Comparison of ENCODE assay signal across 8 cellular contexts in the genomic region with DNA sequence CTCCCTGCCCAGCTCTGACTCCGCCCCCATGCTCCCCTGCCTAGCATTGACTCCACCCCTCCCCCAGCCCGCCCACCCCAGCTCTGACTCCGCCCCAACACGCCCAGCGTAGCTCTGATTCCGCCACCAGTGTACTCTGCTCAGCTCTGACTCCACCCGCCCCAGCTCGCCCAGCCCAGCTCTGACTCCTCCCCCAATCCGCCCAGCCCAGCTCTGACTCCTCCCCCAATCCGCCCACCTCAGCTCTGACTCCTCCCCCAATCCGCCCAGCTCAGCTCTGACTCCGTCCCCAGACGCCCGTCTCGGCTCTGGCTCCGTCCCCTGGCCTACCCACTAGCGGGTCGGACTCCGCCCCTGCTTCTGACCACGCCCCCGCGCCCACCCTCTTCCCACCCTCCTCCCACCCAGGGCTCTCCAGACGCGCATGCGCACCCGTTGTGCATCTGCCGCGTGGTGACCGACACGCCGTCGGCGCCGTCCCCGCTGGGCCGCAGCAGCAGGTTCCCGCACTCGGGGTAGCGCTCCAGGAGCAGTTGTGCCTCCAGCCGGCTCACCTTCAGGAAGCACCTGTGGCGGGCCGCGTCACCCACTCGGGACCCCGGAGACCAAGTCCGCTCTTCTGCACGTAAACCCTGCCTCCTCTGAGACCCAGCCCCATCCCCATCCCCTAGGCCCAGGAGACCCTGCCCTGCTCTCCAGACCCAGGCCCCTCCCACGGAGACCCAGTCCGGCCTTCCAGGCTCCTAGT. TPM values are rescaled to one million over a fixed set of nuclear protein-coding genes. Genes with fewer than 3 reads are reported as not detected.
DNase-seq lines count a peak whose midpoint lies in the region; TF ChIP-seq lines count a peak whose summit lies in the region.

No MANE protein-coding gene starts in this region.

- no peak overlapping the region for H2BK15ac ChIP-seq in H9 (ENCODE audit: low read depth, low read length)

- no peaks in the 10 kb centered on the region for H3K79me1 ChIP-seq in H9 (ENCODE audit: insufficient read depth, low read depth, low read length, poor library complexity, severe bottlenecking)

- H3K9ac ChIP-seq in H9 (ENCODE audit: extremely low read depth, insufficient read length, low read length) (no peak overlapping the region), liver (ENCODE audit: low read depth in 1 of 2, low read length in 2 of 2) (peak overlapping the region in 1 of 2 donors; percentile 25)

- H3K9me3 Mint-ChIP-seq in H9, result no peaks in the 10 kb centered on the region

- H3K4me3 Mint-ChIP-seq in H9, result peak overlapping the region; percentile 80 to 87

- no peak overlapping the region for H2BK20ac ChIP-seq in H9 (ENCODE audit: low read depth, low read length, poor library complexity, severe bottlenecking)

- H3K27ac Mint-ChIP-seq in H9, result peak overlapping the region in 2 of 3 experiments; percentile 75 to 98; a peak in 2 of 7 replicates

- no peak overlapping the region for H3K56ac ChIP-seq in H9 (ENCODE audit: insufficient read length, low read depth, low read length)

- no peak overlapping the region for H3T11ph ChIP-seq in H9 (ENCODE audit: low read length)

- H3K27ac ChIP-seq in H9 (ENCODE audit: insufficient read length, low read depth, low read length), result no peak overlapping the region
- H3K27ac ChIP-seq in coronary artery, result no peak overlapping the region
- peak overlapping the region in 1 of 2 donors; percentile 7 for H3K27ac ChIP-seq in liver (ENCODE audit: low read depth in 1 of 2, low read length in 2 of 2)

- H2AK5ac ChIP-seq in H9 (ENCODE audit: insufficient read length, low read length), result no peak overlapping the region

- no peak for TF ChIP-seq RAD21 in liver (IDR thresholded peaks at IDR 0.05)

- no peak overlapping the region for H4K5ac ChIP-seq in H9 (ENCODE audit: insufficient read length, low read depth, low read length)

- DNase-seq in G401 (ENCODE audit: low spot score), result peak; percentile 99
- DNase-seq in H9, result peak; percentile 97
- DNase-seq in NCI-H1436 (lab: John Stamatoyannopoulos, UW), result peak; percentile 91
- DNase-seq in activated CD4-positive, alpha-beta T cell treated with anti-CD3 and anti-CD28 coated beads for 4 hours, result peak; percentile 96
- peak; percentile 94 for DNase-seq in coronary artery (ENCODE audit: low spot score)
- DNase-seq in stimulated activated CD4-positive, alpha-beta T cell treated with anti-CD3 and anti-CD28 coated beads, Interleukin-2, amount 100 ng/mL, for 4 hours (ENCODE audit: low read depth), result peak; percentile 99
- DNase-seq in SHP77 (lab: John Stamatoyannopoulos, UW), result no peak

- no peak overlapping the region for H2BK12ac ChIP-seq in H9 (ENCODE audit: insufficient read length, low read depth, low read length)

- no peak overlapping the region for H4K91ac ChIP-seq in H9 (ENCODE audit: insufficient read length, low read depth, low read length)

- H3K4ac ChIP-seq in H9 (ENCODE audit: low read depth, low read length), result no peak overlapping the region

- no peak for TF ChIP-seq CTCF in H9 (conservative IDR thresholded peaks at IDR 0.05)
- no peak for TF ChIP-seq CTCF in coronary artery (IDR thresholded peaks at IDR 0.05)
- TF ChIP-seq CTCF in liver (IDR thresholded peaks at IDR 0.05; ENCODE audit: low read depth, low read length, missing input control), result no peak

- H3K23me2 ChIP-seq in H9 (ENCODE audit: insufficient read length, low read depth, low read length, poor library complexity, severe bottlenecking), result peaks cover 9% of the 10 kb centered on the region

- H3K18ac ChIP-seq in H9 (ENCODE audit: insufficient read length, low read depth, low read length), result no peak overlapping the region

- H2BK5ac ChIP-seq in H9 (ENCODE audit: insufficient read length, low read length), result no peak overlapping the region

- no peak overlapping the region for H4K8ac ChIP-seq in H9 (replicated peaks; ENCODE audit: insufficient read length, low read depth, low read length)

- H3K4me1 ChIP-seq in H9 (ENCODE audit: insufficient read depth, low read length) (peaks cover 2% of the 10 kb centered on the region; the same call in 1 of the 2 replicates), liver (ENCODE audit: control insufficient read depth in 4 of 4, insufficient read depth in 4 of 4, low read length in 3 of 4) (peaks cover 3 to 12% (median 8%) of the 10 kb centered on the region in 4 donors)

- no CpG with 5 or more reads among the region's 49 CpGs for WGBS in H9 (ENCODE audit: extremely low coverage, insufficient read length, low lambda C conversion rate)
- 19% methylated on average over 48 of the region's 49 CpGs for WGBS in liver

- peaks cover 2 to 19% (median 9%) of the 10 kb centered on the region in 3 experiments for H3K36me3 Mint-ChIP-seq in H9 (ENCODE audit: insufficient read depth in 1 of 3, low read depth in 3 of 3)

- in situ Hi-C loops in G401 (cut with HindIII; ENCODE audit: low sequenced_read_pairs), result no loop called here

- H3K4me3 ChIP-seq in coronary artery (peak overlapping the region; percentile 63), liver (ENCODE audit: low read depth in 1 of 3, low read length in 3 of 3) (peak overlapping the region in 1 of 3 donors; percentile 43)

- H3K27me3 Mint-ChIP-seq in H9 (ENCODE audit: low read depth), result peaks cover 2% of the 10 kb centered on the region; the same call in 1 of the 2 replicates

- no peak overlapping the region for H2BK120ac ChIP-seq in H9 (ENCODE audit: low read depth, low read length, poor library complexity, severe bottlenecking)

- H3K27me3 ChIP-seq in H9 (ENCODE audit: insufficient read depth, low read length), result no peaks in the 10 kb centered on the region
- H3K27me3 ChIP-seq in liver (ENCODE audit: control insufficient read depth in 4 of 4, insufficient read depth in 4 of 4, low read length in 3 of 4), result no peaks in the 10 kb centered on the region

- H3K14ac ChIP-seq in H9 (ENCODE audit: insufficient read depth, low read length), result peak overlapping the region; percentile 13; the same call in 1 of the 2 replicates

- no peaks in the 10 kb centered on the region for H4K20me1 ChIP-seq in H9 (ENCODE audit: control insufficient read depth, insufficient read depth, insufficient read length)

- H2AFZ ChIP-seq in H9 (ENCODE audit: low read length), result no peak overlapping the region

- H3K9me3 ChIP-seq in H9 (ENCODE audit: control insufficient read depth, low read depth, low read length) (no peaks in the 10 kb centered on the region), liver (ENCODE audit: control insufficient read depth in 4 of 4, low read length in 3 of 4) (no peaks in the 10 kb centered on the region)

- peaks cover 10 to 15% of the 10 kb centered on the region in 2 experiments for H3K4me1 Mint-ChIP-seq in H9

- peak overlapping the region; percentile 74 for H3K4me2 ChIP-seq in H9 (ENCODE audit: insufficient read depth, insufficient read length, low read length)

- peaks cover 0 to 3% (median 2%) of the 10 kb centered on the region in 4 donors for H3K36me3 ChIP-seq in liver (ENCODE audit: control insufficient read depth in 4 of 4, insufficient read depth in 3 of 4, low read depth in 1 of 4, low read length in 3 of 4)

- no peak overlapping the region for H3K23ac ChIP-seq in H9 (ENCODE audit: insufficient read length, low read depth, low read length)

- H3K79me2 ChIP-seq in H9 (ENCODE audit: insufficient read depth, low read length), result no peaks in the 10 kb centered on the region

TF ChIP-seq in liver, 16 proteins besides CTCF, POLR2A, EP300 and RAD21 (continues in another document):
- peak; percentile 100 for TF ChIP-seq SP1 (IDR thresholded peaks at IDR 0.05)
- TF ChIP-seq GABPA (IDR thresholded peaks at IDR 0.05 in 1 of 2, conservative IDR thresholded peaks at IDR 0.05 in 1 of 2), result no peak
- TF ChIP-seq FOXA1 (IDR thresholded peaks at IDR 0.05), result no peak
- TF ChIP-seq YY1 (IDR thresholded peaks at IDR 0.05), result no peak
- TF ChIP-seq JUND (IDR thresholded peaks at IDR 0.05), result no peak
- TF ChIP-seq, protein P1, sequence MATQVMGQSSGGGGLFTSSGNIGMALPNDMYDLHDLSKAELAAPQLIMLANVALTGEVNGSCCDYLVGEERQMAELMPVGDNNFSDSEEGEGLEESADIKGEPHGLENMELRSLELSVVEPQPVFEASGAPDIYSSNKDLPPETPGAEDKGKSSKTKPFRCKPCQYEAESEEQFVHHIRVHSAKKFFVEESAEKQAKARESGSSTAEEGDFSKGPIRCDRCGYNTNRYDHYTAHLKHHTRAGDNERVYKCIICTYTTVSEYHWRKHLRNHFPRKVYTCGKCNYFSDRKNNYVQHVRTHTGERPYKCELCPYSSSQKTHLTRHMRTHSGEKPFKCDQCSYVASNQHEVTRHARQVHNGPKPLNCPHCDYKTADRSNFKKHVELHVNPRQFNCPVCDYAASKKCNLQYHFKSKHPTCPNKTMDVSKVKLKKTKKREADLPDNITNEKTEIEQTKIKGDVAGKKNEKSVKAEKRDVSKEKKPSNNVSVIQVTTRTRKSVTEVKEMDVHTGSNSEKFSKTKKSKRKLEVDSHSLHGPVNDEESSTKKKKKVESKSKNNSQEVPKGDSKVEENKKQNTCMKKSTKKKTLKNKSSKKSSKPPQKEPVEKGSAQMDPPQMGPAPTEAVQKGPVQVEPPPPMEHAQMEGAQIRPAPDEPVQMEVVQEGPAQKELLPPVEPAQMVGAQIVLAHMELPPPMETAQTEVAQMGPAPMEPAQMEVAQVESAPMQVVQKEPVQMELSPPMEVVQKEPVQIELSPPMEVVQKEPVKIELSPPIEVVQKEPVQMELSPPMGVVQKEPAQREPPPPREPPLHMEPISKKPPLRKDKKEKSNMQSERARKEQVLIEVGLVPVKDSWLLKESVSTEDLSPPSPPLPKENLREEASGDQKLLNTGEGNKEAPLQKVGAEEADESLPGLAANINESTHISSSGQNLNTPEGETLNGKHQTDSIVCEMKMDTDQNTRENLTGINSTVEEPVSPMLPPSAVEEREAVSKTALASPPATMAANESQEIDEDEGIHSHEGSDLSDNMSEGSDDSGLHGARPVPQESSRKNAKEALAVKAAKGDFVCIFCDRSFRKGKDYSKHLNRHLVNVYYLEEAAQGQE (IDR thresholded peaks at IDR 0.05), result no peak
- no peak for TF ChIP-seq RXRA (IDR thresholded peaks at IDR 0.05)

RNA-seq across cellular contexts. Expression of gene STAP2, which starts 10.2 kb away (rescaled TPM):
- 26.0 and 29.8 TPM in 2 replicates for total RNA-seq in G401 (2014; rRNA removed; shearing (Covaris generic))
- total RNA-seq in H9 (2021), result 19.0 and 20.2 TPM in 2 replicates
- total RNA-seq in liver, result 10 to 100 TPM in 1 of 2 donors, 1 to 10 TPM in 1; 8.6 to 26.4 TPM
- 10 to 100 TPM; 23.6 to 24.5 TPM for polyA plus RNA-seq in liver

RNA-seq across cellular contexts. Expression of gene MPND, which starts 14.9 kb away (rescaled TPM):
- 29.5 and 51.3 TPM in 2 replicates for total RNA-seq in G401 (2014; rRNA removed; shearing (Covaris generic))
- total RNA-seq in H9 (2021), result 37.0 and 38.2 TPM in 2 replicates
- total RNA-seq in liver, result 1 to 10 TPM; 4.7 to 9.9 TPM
- polyA plus RNA-seq in liver, result 1 to 10 TPM; 9.0 to 9.4 TPM

RNA-seq across cellular contexts. Expression of gene FSD1, which starts 24.0 kb away (rescaled TPM):
- total RNA-seq in G401 (2014; rRNA removed; shearing (Covaris generic)), result 22.9 and 32.9 TPM in 2 replicates
- total RNA-seq in H9 (2021) (53.6 and 53.9 TPM in 2 replicates), liver (under 1 TPM in 1 of 2 donors, not detected in 1; 0.92 TPM)
- under 1 TPM; 0.05 to 0.19 TPM for polyA plus RNA-seq in liver

RNA-seq across cellular contexts. Expression of gene TMIGD2, which starts 26.2 kb away (rescaled TPM):
- total RNA-seq in G401 (2014; rRNA removed; shearing (Covaris generic)), result not detected in 2 replicates
- total RNA-seq in H9 (2021) (0.26 TPM in 1 of 2 replicates, not detected in the other), liver (under 1 TPM; 0.47 to 0.50 TPM)
- polyA plus RNA-seq in liver, result under 1 TPM; 0.16 to 0.94 TPM

RNA-seq across cellular contexts. Expression of gene SHD, which starts 49.4 kb away (rescaled TPM):
- total RNA-seq in G401 (2014; rRNA removed; shearing (Covaris generic)), result 0.37 TPM in 1 of 2 replicates, not detected in the other
- total RNA-seq in H9 (2021) (2.7 and 4.4 TPM in 2 replicates), liver (1 to 10 TPM in 1 of 2 donors, under 1 TPM in 1; 0.09 to 2.3 TPM)
- 10 to 100 TPM in 1 of 2 donors, 1 to 10 TPM in 1; 6.8 to 15.7 TPM for polyA plus RNA-seq in liver

Comparison
In these comparisons a context has a peak if more than half of its experiments do, and no peak if none do; other contexts are left out.
1. DNase-seq: peak in G401 (single experiment), H9 (single experiment), NCI-H1436 (single experiment), activated CD4-positive, alpha-beta T cell treated with anti-CD3 and anti-CD28 coated beads for 4 hours (2 of 2), coronary artery (single experiment) and stimulated activated CD4-positive, alpha-beta T cell treated with anti-CD3 and anti-CD28 coated beads, Interleukin-2, amount 100 ng/mL, for 4 hours (single experiment); none in SHP77 (0 of 2).
2. RNA of gene FSD1, which starts 24.0 kb away (total RNA-seq): 53.6 to 53.9 TPM in H9 and 22.9 to 32.9 TPM in G401; 0.92 TPM in liver; every median in the first group is over 10 times any median in the second.